8 cellular contexts compared by ENCODE assay signal in genomic region chr19:17873661-17874422, GRCh38. TPM values are rescaled to one million over a fixed set of nuclear protein-coding genes. Genes with fewer than 3 reads are reported as not detected.
DNase-seq lines count a peak whose midpoint lies in the region; ATAC-seq and TF ChIP-seq lines count a peak whose summit lies in the region.

No MANE protein-coding gene starts in this region.

- peak; percentile 78 for ATAC-seq in effector memory CD8-positive, alpha-beta T cell (replicated peaks)
- no peak for ATAC-seq in HG03457 (IDR thresholded peaks at IDR 0.05; ENCODE audit: unreplicated experiment)

- intact Hi-C loops in spleen (cut with DNase I; ENCODE audit: low total_unique reads) = no loop called here

- H3K36me3 ChIP-seq in spleen = no peaks in the 10 kb centered on the region

- H3K27ac Mint-ChIP-seq in effector memory CD8-positive, alpha-beta T cell = no peak overlapping the region

- no peaks in the 10 kb centered on the region for H3K9me3 ChIP-seq in spleen

- no peak for TF ChIP-seq CTCF in spleen (IDR thresholded peaks at IDR 0.05 in 8 of 11, conservative IDR thresholded peaks at IDR 0.05 in 3 of 11)

- no peaks in the 10 kb centered on the region for H3K9me3 Mint-ChIP-seq in effector memory CD8-positive, alpha-beta T cell

- H3K27me3 Mint-ChIP-seq in effector memory CD8-positive, alpha-beta T cell = peaks cover 0 to 16% of the 10 kb centered on the region in 2 donors

- peaks cover 5% of the 10 kb centered on the region for H3K36me3 Mint-ChIP-seq in effector memory CD8-positive, alpha-beta T cell (ENCODE audit: insufficient read depth)

- peaks cover 12 to 62% (median 35%) of the 10 kb centered on the region in 7 donors for H3K27me3 ChIP-seq in spleen (replicated peaks in 1 of 7)

- peak overlapping the region; percentile 13 to 67 (median 35) for H3K4me3 ChIP-seq in spleen

- peaks cover 0 to 7% of the 10 kb centered on the region in 2 donors for H3K4me1 Mint-ChIP-seq in effector memory CD8-positive, alpha-beta T cell (ENCODE audit: low read depth in 2 of 2)

- no peak for TF ChIP-seq POLR2A in spleen (IDR thresholded peaks at IDR 0.05)

- no peak overlapping the region for H3K27ac ChIP-seq in spleen

- H3K4me3 Mint-ChIP-seq in effector memory CD8-positive, alpha-beta T cell = peak overlapping the region; percentile 59 to 62

- WGBS in spleen, 5 donors = 5 to 8% (median 6%) methylated on average over 30 to 56 of the region's 56 CpGs

- peak; percentile 67 for DNase-seq in ELF-1 (ENCODE audit: low read depth, low spot score)
- DNase-seq in NCI-H1105 (lab: John Stamatoyannopoulos, UW) = peak; percentile 52
- peak; percentile 73 for DNase-seq in activated CD4-positive, alpha-beta T cell treated with anti-CD3 and anti-CD28 coated beads, Interleukin-2, amount 50 U/mL, for 1 hour
- DNase-seq in effector memory CD8-positive, alpha-beta T cell = peak; percentile 36 to 38 (median 38)
- DNase-seq in spleen = peak; percentile 84
- no peak for DNase-seq in cortex of kidney (lab: John Stamatoyannopoulos, UW)
- DNase-seq in NCI-H526 treated with DMSO at 0.1 percent for 48 hours (lab: John Stamatoyannopoulos, UW) = no peak

- H3K4me1 ChIP-seq in spleen = peaks cover 11 to 38% (median 29%) of the 10 kb centered on the region in 6 donors

RNA-seq across cellular contexts. Expression of gene SLC5A5, which starts 2.1 kb away (rescaled TPM):
- under 1 TPM in 5 of 7 donors, not detected in 2; 0.27 to 0.44 (median 0.32) TPM for total RNA-seq in spleen
- polyA plus RNA-seq in spleen = under 1 TPM; 0.19 to 0.52 (median 0.30) TPM

RNA-seq across cellular contexts. Expression of gene RPL18A, which starts 14.1 kb away (rescaled TPM):
- total RNA-seq in spleen = 1,000 to 10,000 TPM; 1,310 to 2,382 (median 1,642) TPM
- 1,000 to 10,000 TPM; 4,642 to 6,872 (median 5,294) TPM for polyA plus RNA-seq in spleen

RNA-seq across cellular contexts. Expression of gene JAK3, which starts 26.1 kb away (rescaled TPM):
- 100 to 1,000 TPM in 5 of 7 donors, 10 to 100 TPM in 2; 64.3 to 203 (median 147) TPM for total RNA-seq in spleen
- polyA plus RNA-seq in spleen = 10 to 100 TPM; 30.6 to 81.1 (median 58.2) TPM

RNA-seq across cellular contexts. Expression of gene INSL3, which starts 52.5 kb away (rescaled TPM):
- 1 to 10 TPM; 2.1 to 6.3 (median 3.4) TPM for total RNA-seq in spleen
- polyA plus RNA-seq in spleen = 1 to 10 TPM; 2.1 to 3.2 (median 2.6) TPM

RNA-seq across cellular contexts. Expression of gene CCDC124, which starts 59.0 kb away (rescaled TPM):
- total RNA-seq in spleen = 10 to 100 TPM; 29.5 to 48.6 (median 41.2) TPM
- 10 to 100 TPM; 62.4 to 89.9 (median 86.1) TPM for polyA plus RNA-seq in spleen

Comparison
In these comparisons a context has a peak if more than half of its experiments do, and no peak if none do; other contexts are left out.
1. DNase-seq: peak in ELF-1 (single experiment), NCI-H1105 (single experiment), activated CD4-positive, alpha-beta T cell treated with anti-CD3 and anti-CD28 coated beads, Interleukin-2, amount 50 U/mL, for 1 hour (single experiment), effector memory CD8-positive, alpha-beta T cell (3 of 3) and spleen (single experiment); none in cortex of kidney (single experiment) and NCI-H526 treated with DMSO at 0.1 percent for 48 hours (single experiment).